Comparison of ENCODE assay signal across 27 cellular contexts in the genomic region with DNA sequence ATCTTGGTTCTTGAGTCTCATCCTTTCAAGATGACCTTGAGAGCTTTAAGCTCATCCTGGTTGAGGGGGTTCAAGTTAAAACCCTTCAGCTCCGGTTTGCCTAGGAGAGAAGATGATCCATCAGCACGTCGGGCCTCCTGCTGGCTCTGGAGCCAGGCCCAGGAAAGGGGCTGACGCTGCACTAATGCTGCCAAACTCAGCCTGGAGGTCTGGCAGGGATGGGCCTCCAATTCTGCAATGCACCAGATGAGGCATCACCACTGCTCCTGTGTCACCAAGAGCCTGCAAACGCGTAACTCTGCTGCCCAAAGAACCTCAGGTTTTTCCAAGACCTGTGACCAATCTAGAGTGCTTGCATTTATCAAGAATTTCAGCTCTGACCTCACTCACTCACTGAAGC. TPM values are rescaled to one million over a fixed set of nuclear protein-coding genes. Genes with fewer than 3 reads are reported as not detected.
DNase-seq lines count a peak whose midpoint lies in the region; ATAC-seq and TF ChIP-seq lines count a peak whose summit lies in the region.
"Had no signal": no experiment of that assay in that cellular context is flagged by ENCODE, and none has a peak within 500 bp of the region (broad histone marks: within the 10 kb centered on the region; RNA-seq: fewer than 3 reads in every experiment).

No MANE protein-coding gene starts in this region.

- H2BK15ac ChIP-seq in mesenchymal stem cell (ENCODE audit: low read depth, poor library complexity, severe bottlenecking): no peak overlapping the region

- in situ Hi-C loops in astrocyte of the spinal cord (cut with HindIII; ENCODE audit: low sequenced_read_pairs): no loop called here

- no peak overlapping the region for H4K91ac ChIP-seq in mesenchymal stem cell (ENCODE audit: low read length)

- H3K4ac ChIP-seq in mesenchymal stem cell (ENCODE audit: low read depth in 1 of 2, low read length in 2 of 2): no peak overlapping the region

- H3K27me3 ChIP-seq in mesenchymal stem cell (ENCODE audit: control insufficient read depth in 1 of 2, insufficient read depth in 1 of 2, low read length in 2 of 2) (no peaks in the 10 kb centered on the region), breast epithelium (no peaks in the 10 kb centered on the region)
- H3K27me3 ChIP-seq: dorsolateral prefrontal cortex, tibial nerve had no signal

- peaks cover 54 to 69% of the 10 kb centered on the region in 2 experiments for H3K36me3 ChIP-seq in mesenchymal stem cell (ENCODE audit: control insufficient read depth in 1 of 2, insufficient read depth in 2 of 2, low read depth in 1 of 2, low read length in 2 of 2)
- peaks cover 10% of the 10 kb centered on the region for H3K36me3 ChIP-seq in breast epithelium

- H3K23ac ChIP-seq in mesenchymal stem cell (ENCODE audit: low read length in 2 of 2): no peak overlapping the region

- DNase-seq in DMS 273 (lab: John Stamatoyannopoulos, UW; ENCODE audit: unreplicated experiment) (peak; percentile 62), DMS 273 treated with DMSO at 0.1 percent for 48 hours (lab: John Stamatoyannopoulos, UW) (no peak), astrocyte of the spinal cord (ENCODE audit: low read depth, low spot score) (peak; percentile 68), mesenchymal stem cell (no peak), superior temporal gyrus (ENCODE audit: extremely low spot score) (peak; percentile 9), breast epithelium (ENCODE audit: low spot score in 2 of 2) (no peak), left colon (no peak)
- DNase-seq: activated CD4-positive, alpha-beta T cell treated with anti-CD3 and anti-CD28 coated beads, Interleukin-2, amount 10 ng/mL, durations not matched to agents 24 days and 14 days; activated naive CD4-positive, alpha-beta T cell; activated T-cell treated with anti-CD3 and anti-CD28 coated beads, Interleukin-2, amount 50 U/mL, for 48 hours; AML-193; foreskin fibroblast; GF-D8; NCI-H1436 treated with DMSO at 0.1 percent for 48 hours; NCI-H2171 treated with DMSO at 0.1 percent for 48 hours; NCI-H774; stimulated activated naive CD8-positive, alpha-beta T cell treated with anti-CD3 and anti-CD28 coated beads, Interleukin-15, amount 100 ng/mL, for 72 hours; WERI-Rb-1 had no signal

- H3K14ac ChIP-seq in mesenchymal stem cell (ENCODE audit: low read length in 2 of 2): no peak overlapping the region

- H3K4me2 ChIP-seq in mesenchymal stem cell (ENCODE audit: low read length, poor library complexity, severe bottlenecking): no peak overlapping the region
- H3K4me2 ChIP-seq: KMS-11 had no signal

- H2AK5ac ChIP-seq in mesenchymal stem cell (ENCODE audit: low read length, severe bottlenecking): no peak overlapping the region

- H3K79me1 ChIP-seq in mesenchymal stem cell (replicated peaks; ENCODE audit: low read length, poor library complexity, severe bottlenecking): peaks cover 35% of the 10 kb centered on the region

- peak overlapping the region; percentile 46 for H3K9ac ChIP-seq in mesenchymal stem cell (ENCODE audit: low read length)
- H3K9ac ChIP-seq: KMS-11 had no signal

- H2BK5ac ChIP-seq in mesenchymal stem cell (ENCODE audit: low read depth, low read length, poor library complexity, severe bottlenecking): no peak overlapping the region

- no peak for TF ChIP-seq CTCF in astrocyte of the spinal cord (IDR thresholded peaks at IDR 0.05; ENCODE audit: low read depth, low read length)
- no peak for TF ChIP-seq CTCF in breast epithelium (IDR thresholded peaks at IDR 0.05)

- H3K4me3 ChIP-seq in astrocyte of the spinal cord (ENCODE audit: low read depth, low read length): no peak overlapping the region
- H3K4me3 ChIP-seq in mesenchymal stem cell (ENCODE audit: insufficient read depth in 1 of 2, low read depth in 1 of 2, low read length in 2 of 2): no peak overlapping the region
- no peak overlapping the region for H3K4me3 ChIP-seq in breast epithelium
- H3K4me3 ChIP-seq: dorsolateral prefrontal cortex, tibial nerve had no signal

- H2BK120ac ChIP-seq in mesenchymal stem cell (ENCODE audit: low read depth, low read length): no peak overlapping the region

- H3K27ac ChIP-seq in mesenchymal stem cell (ENCODE audit: low read length, poor library complexity, severe bottlenecking): no peak overlapping the region
- H3K27ac ChIP-seq in breast epithelium: no peak overlapping the region
- H3K27ac ChIP-seq: 22Rv1, KMS-11, WERI-Rb-1 had no signal

- no peak overlapping the region for H3K18ac ChIP-seq in mesenchymal stem cell (ENCODE audit: low read depth in 1 of 2, low read length in 2 of 2)

- H2AFZ ChIP-seq in mesenchymal stem cell (ENCODE audit: low read depth, low read length): no peak overlapping the region

- no peak overlapping the region for H2BK12ac ChIP-seq in mesenchymal stem cell (ENCODE audit: low read length in 2 of 2)

- H4K8ac ChIP-seq in mesenchymal stem cell (ENCODE audit: low read length): no peak overlapping the region

- H3K9me3 ChIP-seq in mesenchymal stem cell (ENCODE audit: control insufficient read depth, low read length) (peaks cover 6% of the 10 kb centered on the region), breast epithelium (no peaks in the 10 kb centered on the region)

- H3K4me1 ChIP-seq in mesenchymal stem cell (ENCODE audit: control insufficient read depth, insufficient read depth, low read depth, low read length) (peaks cover 2% of the 10 kb centered on the region), breast epithelium (peaks cover 5 to 8% of the 10 kb centered on the region in 2 donors)

- intact Hi-C loops in breast epithelium (cut with DNase I; ENCODE audit: low total_unique reads): loop anchor here (1.0 kb wide), 1 partner anchor 40 kb away; no protein-coding TSS in a partner anchor
- intact Hi-C loops in left colon (cut with DNase I, micrococcal nuclease): no loop called here

- ATAC-seq in GM21526 (IDR thresholded peaks at IDR 0.05; ENCODE audit: low FRiP score, unreplicated experiment): no peak
- no peak for ATAC-seq in left colon
- ATAC-seq: left lobe of liver; SK-N-SH treated with all-trans-retinoic acid at 6 μM for 48 hours; stimulated activated naive CD8-positive, alpha-beta T cell treated with anti-CD3 and anti-CD28 coated beads, Interleukin-15, amount 100 ng/mL, for 72 hours had no signal

- TF ChIP-seq POLR2A in breast epithelium (IDR thresholded peaks at IDR 0.05): no peak

- WGBS in mesenchymal stem cell: 97% methylated on average over 6 of the region's 6 CpGs

RNA-seq across cellular contexts. Expression of a gene that starts 6.1 kb away (rescaled TPM):
- 10.6 TPM for polyA plus RNA-seq in mesenchymal stem cell (2013, experiment 1 of 2)
- 11.3 TPM for polyA plus RNA-seq in mesenchymal stem cell (2013, experiment 2 of 2)
- total RNA-seq in breast epithelium: 10 to 100 TPM in 1 of 3 donors, 1 to 10 TPM in 2; 5.1 to 11.1 (median 9.8) TPM
- total RNA-seq in left colon: 1 to 10 TPM; 7.3 to 8.0 TPM

RNA-seq across cellular contexts. Expression of a gene that starts 22.2 kb away (rescaled TPM):
- polyA plus RNA-seq in mesenchymal stem cell (2013, experiment 1 of 2): not detected
- under 0.01 TPM for polyA plus RNA-seq in mesenchymal stem cell (2013, experiment 2 of 2)
- not detected for total RNA-seq in breast epithelium
- under 1 TPM; 0.06 to 0.11 TPM for total RNA-seq in left colon
- total RNA-seq: activated CD4-positive, alpha-beta T cell treated with anti-CD3 and anti-CD28 coated beads, Interleukin-2, amount 10 ng/mL, durations not matched to agents 24 days and 14 days; left lobe of liver; posterior vena cava; tibial nerve had no signal
- polyA plus RNA-seq: endothelial cell of umbilical vein had no signal

Comparison
In these comparisons a context has a peak if more than half of its experiments do, and no peak if none do; other contexts are left out.
1. DNase-seq: peak in DMS 273 (single experiment), astrocyte of the spinal cord (single experiment) and superior temporal gyrus (single experiment); none in DMS 273 treated with DMSO at 0.1 percent for 48 hours (single experiment), mesenchymal stem cell (single experiment), breast epithelium (0 of 2) and left colon (0 of 2).